14 cellular contexts compared by ENCODE assay signal in genomic region chr9:115615821-115616665, GRCh38.
A peak's percentile ranks its signal among the peaks of the same experiment; 100 is the strongest.
DNase-seq lines count a peak whose midpoint lies in the region; FAIRE-seq and TF ChIP-seq lines count a peak whose summit lies in the region.
"Had no signal": no experiment of that assay in that cellular context is flagged by ENCODE, and none has a peak within 500 bp of the region (broad histone marks: within the 10 kb centered on the region; RNA-seq: fewer than 3 reads in every experiment).

No MANE protein-coding gene starts in this region.

- peak overlapping the region; percentile 98 for H3K27ac ChIP-seq in A673 (ENCODE audit: low read depth, low read length, poor library complexity, severe bottlenecking)
- H3K27ac ChIP-seq: gastroesophageal sphincter had no signal

- peak overlapping the region; percentile 60 for H3K4me3 Mint-ChIP-seq in HFFc6
- H3K4me3 Mint-ChIP-seq: H9 had no signal

- no peaks in the 10 kb centered on the region for H3K27me3 ChIP-seq in A673 (replicated peaks; ENCODE audit: insufficient read depth, low read depth, low read length, poor library complexity)
- no peaks in the 10 kb centered on the region for H3K27me3 ChIP-seq in BE2C

- H3K36me3 ChIP-seq in A673 (ENCODE audit: insufficient read depth, low read length, poor library complexity, severe bottlenecking) (peaks cover 11% of the 10 kb centered on the region), BE2C (no peaks in the 10 kb centered on the region)
- H3K36me3 ChIP-seq: gastroesophageal sphincter had no signal

- BruUV-seq in A673 (replicated peaks; lab: Mats Ljungman, UMichigan): TSS peak; percentile 95

- H3K4me1 ChIP-seq in A673 (ENCODE audit: insufficient read depth, low read length, poor library complexity, severe bottlenecking) (peaks cover 54% of the 10 kb centered on the region), BE2C (no peaks in the 10 kb centered on the region)
- H3K4me1 ChIP-seq: gastroesophageal sphincter had no signal

- POLR2A ChIA-PET in A673 (lab: Charles Lee; ENCODE audit: low non-redundant PET): interaction anchor here (0.6 to 1.4 kb wide), 4 partner anchors 20 to 242 kb away, joined by 4 to 12 read pairs (median 7); no protein-coding TSS in a partner anchor

- in situ Hi-C loops in GM13976 (cut with MboI; ENCODE audit: low sequenced_read_pairs, unreplicated experiment): loop anchor here (25.0 kb wide), 2 partner anchors 946 to 1046 kb away; no protein-coding TSS in a partner anchor

- FAIRE-seq in TTC549 (lab: Jason Lieb, UNC): peak; percentile 60

- peaks cover 68% of the 10 kb centered on the region for H3K4me1 Mint-ChIP-seq in HFFc6 (ENCODE audit: low read depth)
- H3K4me1 Mint-ChIP-seq: H9 had no signal

- TF ChIP-seq CTCF in A673 (conservative IDR thresholded peaks at IDR 0.05; ENCODE audit: low read depth, low read length): no peak
- TF ChIP-seq CTCF in HFFc6 (IDR thresholded peaks at IDR 0.05): no peak
- no peak for TF ChIP-seq CTCF in fibroblast of villous mesenchyme (IDR thresholded peaks at IDR 0.05; ENCODE audit: insufficient read depth, low read depth, low read length)
- TF ChIP-seq CTCF in BE2C (IDR thresholded peaks at IDR 0.05; ENCODE audit: low read depth, low read length): no peak
- TF ChIP-seq CTCF in GM13976 (IDR thresholded peaks at IDR 0.05; ENCODE audit: borderline replicate concordance, control extremely low read depth, extremely low read depth, insufficient read depth, missing control alignments): no peak

- H3K9me3 ChIP-seq in A673 (ENCODE audit: low read depth, low read length, poor library complexity, severe bottlenecking) (peaks cover 6% of the 10 kb centered on the region), BE2C (no peaks in the 10 kb centered on the region)

- peaks cover 1% of the 10 kb centered on the region; the same call in 1 of the 2 replicates for H3K27me3 Mint-ChIP-seq in HFFc6 (ENCODE audit: insufficient read depth)

- H3K27ac Mint-ChIP-seq in HFFc6: peak overlapping the region; percentile 85

- CTCF ChIA-PET in A673 (lab: Charles Lee): interaction anchor here (0.6 to 1.9 kb wide), 5 partner anchors 20 to 527 kb away, joined by 3 to 14 read pairs (median 3); no protein-coding TSS in a partner anchor

- intact Hi-C loops in A673 (cut with micrococcal nuclease; ENCODE audit: unreplicated experiment): loop anchor here (1.0 to 5.0 kb wide), 5 partner anchors 20 to 536 kb away; partner anchors contain the start of gene PAPPA

- peaks cover 30% of the 10 kb centered on the region for H3K36me3 Mint-ChIP-seq in HFFc6 (ENCODE audit: low read depth)

- H3K9me3 Mint-ChIP-seq in HFFc6: peaks cover 17% of the 10 kb centered on the region

- DNase-seq in A673 (ENCODE audit: low spot score): peak; percentile 55
- peak; percentile 97 for DNase-seq in HFFc6
- peak; percentile 79 for DNase-seq in fibroblast of villous mesenchyme (ENCODE audit: low read depth)
- no peak for DNase-seq in BE2C
- no peak for DNase-seq in GM19240 (ENCODE audit: insufficient read length, low spot score)
- DNase-seq in NCI-H82 (lab: John Stamatoyannopoulos, UW): no peak
- no peak for DNase-seq in GM13976 (ENCODE audit: low spot score)
- DNase-seq: C1 segment of cervical spinal cord; H9; left ventricle myocardium superior; NCI-H510A; stimulated activated CD4-positive, alpha-beta T cell treated with anti-CD3 and anti-CD28 coated beads, Interleukin-4, amount 100 ng/mL, for 1 hour had no signal

- H3K4me3 ChIP-seq in A673 (ENCODE audit: low read depth, low read length, poor library complexity, severe bottlenecking): no peak overlapping the region
- no peak overlapping the region for H3K4me3 ChIP-seq in fibroblast of villous mesenchyme (ENCODE audit: low read depth, low read length)
- no peak overlapping the region for H3K4me3 ChIP-seq in BE2C (ENCODE audit: low read depth, low read length)
- H3K4me3 ChIP-seq: gastroesophageal sphincter had no signal

Comparison
In these comparisons a context has a peak if more than half of its experiments do, and no peak if none do; other contexts are left out.
1. DNase-seq: peak in A673 (single experiment), HFFc6 (single experiment) and fibroblast of villous mesenchyme (single experiment); none in BE2C (single experiment), GM19240 (single experiment), NCI-H82 (single experiment) and GM13976 (single experiment).